8 cellular contexts compared by ENCODE assay signal in genomic region chr20:63657260-63657936, GRCh38. TPM values are rescaled to one million over a fixed set of nuclear protein-coding genes. Genes with fewer than 3 reads are reported as not detected.
A peak's percentile ranks its signal among the peaks of the same experiment; 100 is the strongest.
DNase-seq lines count a peak whose midpoint lies in the region; ATAC-seq and TF ChIP-seq lines count a peak whose summit lies in the region.

No MANE protein-coding gene starts in this region.

- H3K4me3 Mint-ChIP-seq in T-helper 2 cell treated with Interferon-gamma antibody and Interleukin-4, amounts not matched to agents 5 μg/mL and 100 μg/mL, for 36 hours = peak overlapping the region; percentile 96
- H3K4me3 Mint-ChIP-seq in endodermal cell (peak overlapping the region; percentile 90), osteocyte (ENCODE audit: unreplicated experiment) (peak overlapping the region; percentile 97)

- peaks cover 8% of the 10 kb centered on the region for H3K27me3 Mint-ChIP-seq in T-helper 2 cell treated with Interferon-gamma antibody and Interleukin-4, amounts not matched to agents 5 μg/mL and 100 μg/mL, for 36 hours (ENCODE audit: low read depth)
- H3K27me3 Mint-ChIP-seq in endodermal cell (ENCODE audit: insufficient read depth) = peaks cover 1% of the 10 kb centered on the region
- H3K27me3 Mint-ChIP-seq in osteocyte (ENCODE audit: unreplicated experiment) = no peaks in the 10 kb centered on the region

- DNase-seq in T-helper 2 cell treated with Interferon-gamma antibody and Interleukin-4, amounts not matched to agents 5 μg/mL and 100 μg/mL, for 36 hours (ENCODE audit: low spot score) = no peak
- DNase-seq in T-helper 2 cell (no peak), NT2/D1 (ENCODE audit: low read depth, low spot score) (no peak), endodermal cell (no peak), osteocyte (ENCODE audit: extremely low spot score, unreplicated experiment) (no peak)
- DNase-seq in effector CD4-positive, alpha-beta T cell = no peak

- peaks cover 20% of the 10 kb centered on the region for H3K4me1 ChIP-seq in NT2/D1 (ENCODE audit: insufficient read depth, insufficient read length)
- peaks cover 4% of the 10 kb centered on the region for H3K4me1 ChIP-seq in endodermal cell (ENCODE audit: control insufficient read depth, insufficient read depth, low read length)

- H3K27ac Mint-ChIP-seq in T-helper 2 cell treated with Interferon-gamma antibody and Interleukin-4, amounts not matched to agents 5 μg/mL and 100 μg/mL, for 36 hours = peak overlapping the region; percentile 87
- H3K27ac Mint-ChIP-seq in endodermal cell = peak overlapping the region; percentile 95
- H3K27ac Mint-ChIP-seq in osteocyte (ENCODE audit: unreplicated experiment) = peak overlapping the region; percentile 94

- peaks cover 33% of the 10 kb centered on the region for H3K36me3 ChIP-seq in NT2/D1 (ENCODE audit: insufficient read depth, insufficient read length, low read length)
- H3K36me3 ChIP-seq in endodermal cell (ENCODE audit: control insufficient read depth, insufficient read depth, low read length) = peaks cover 19% of the 10 kb centered on the region

- H3K9me3 ChIP-seq in NT2/D1 (ENCODE audit: insufficient read depth, low read length) = no peaks in the 10 kb centered on the region
- H3K9me3 ChIP-seq in endodermal cell (ENCODE audit: control insufficient read depth, low read length) = no peaks in the 10 kb centered on the region

- H3K27ac ChIP-seq in endodermal cell (ENCODE audit: low read depth, low read length) = peak overlapping the region; percentile 38

- H3K27me3 ChIP-seq in NT2/D1 (ENCODE audit: insufficient read depth, insufficient read length) (no peaks in the 10 kb centered on the region), endodermal cell (ENCODE audit: control insufficient read depth, insufficient read depth, low read length, poor library complexity, severe bottlenecking) (peaks cover 4% of the 10 kb centered on the region)

- no peaks in the 10 kb centered on the region for H3K9me3 Mint-ChIP-seq in T-helper 2 cell treated with Interferon-gamma antibody and Interleukin-4, amounts not matched to agents 5 μg/mL and 100 μg/mL, for 36 hours
- H3K9me3 Mint-ChIP-seq in endodermal cell (no peaks in the 10 kb centered on the region), osteocyte (ENCODE audit: unreplicated experiment) (no peaks in the 10 kb centered on the region)

- H3K4me1 Mint-ChIP-seq in T-helper 2 cell treated with Interferon-gamma antibody and Interleukin-4, amounts not matched to agents 5 μg/mL and 100 μg/mL, for 36 hours (ENCODE audit: low read depth) = peaks cover 22% of the 10 kb centered on the region
- peaks cover 9% of the 10 kb centered on the region for H3K4me1 Mint-ChIP-seq in endodermal cell
- H3K4me1 Mint-ChIP-seq in osteocyte (ENCODE audit: unreplicated experiment) = peaks cover 30% of the 10 kb centered on the region

- H3K4me3 ChIP-seq in NT2/D1 (ENCODE audit: insufficient read length, low read depth) (peak overlapping the region; percentile 79), endodermal cell (ENCODE audit: low read length) (peak overlapping the region; percentile 91)

- H3K9ac ChIP-seq in NT2/D1 (ENCODE audit: insufficient read length, low read depth) (peak overlapping the region; percentile 94), endodermal cell (ENCODE audit: extremely low read depth, low read length, poor library complexity, severe bottlenecking) (peak overlapping the region; percentile 52)

- TF ChIP-seq CTCF in endodermal cell (conservative IDR thresholded peaks at IDR 0.05) (no peak), osteocyte (IDR thresholded peaks at IDR 0.05) (no peak)

- peaks cover 9% of the 10 kb centered on the region for H3K36me3 Mint-ChIP-seq in T-helper 2 cell treated with Interferon-gamma antibody and Interleukin-4, amounts not matched to agents 5 μg/mL and 100 μg/mL, for 36 hours (ENCODE audit: low read depth)
- peaks cover 8% of the 10 kb centered on the region for H3K36me3 Mint-ChIP-seq in endodermal cell (ENCODE audit: low read depth)
- peaks cover 2% of the 10 kb centered on the region for H3K36me3 Mint-ChIP-seq in osteocyte (ENCODE audit: unreplicated experiment)

- WGBS in endodermal cell (ENCODE audit: insufficient coverage in 1 of 2, insufficient read length in 1 of 2), 2 experiments = 85 to 93% methylated on average over 27 to 31 of the region's 31 CpGs

- ATAC-seq in GM19395 (IDR thresholded peaks at IDR 0.05; ENCODE audit: unreplicated experiment) = no peak
- no peak for ATAC-seq in HG02852 (IDR thresholded peaks at IDR 0.05; ENCODE audit: unreplicated experiment)

RNA-seq across cellular contexts. Expression of gene RTEL1, which starts 0.7 kb away (rescaled TPM):
- total RNA-seq in endodermal cell (10 to 100 TPM; 33.9 to 36.7 TPM), osteocyte (34.1 and 35.5 TPM in 2 replicates)
- polyA plus RNA-seq in endodermal cell (2013, experiment 1 of 2) = 17.6 TPM
- polyA plus RNA-seq in endodermal cell (2013, experiment 2 of 2) = 14.2 TPM

RNA-seq across cellular contexts. Expression of gene STMN3, which starts 4.2 kb away (rescaled TPM):
- total RNA-seq in endodermal cell = 10 to 100 TPM in 1 of 2 donors, 1 to 10 TPM in 1; 6.7 to 18.3 TPM
- polyA plus RNA-seq in endodermal cell (2013, experiment 1 of 2) = 52.0 TPM
- 47.9 TPM for polyA plus RNA-seq in endodermal cell (2013, experiment 2 of 2)
- total RNA-seq in osteocyte = 32.0 and 33.2 TPM in 2 replicates

RNA-seq across cellular contexts. Expression of gene GMEB2, which starts 30.5 kb away (rescaled TPM):
- 10 to 100 TPM; 11.5 to 12.3 TPM for total RNA-seq in endodermal cell
- 14.3 TPM for polyA plus RNA-seq in endodermal cell (2013, experiment 1 of 2)
- 13.6 TPM for polyA plus RNA-seq in endodermal cell (2013, experiment 2 of 2)
- total RNA-seq in osteocyte = 10.9 and 12.1 TPM in 2 replicates

RNA-seq across cellular contexts. Expression of gene TNFRSF6B, which starts 39.1 kb away (rescaled TPM):
- not detected for total RNA-seq in endodermal cell
- 2.0 TPM for polyA plus RNA-seq in endodermal cell (2013, experiment 1 of 2)
- 1.1 TPM for polyA plus RNA-seq in endodermal cell (2013, experiment 2 of 2)
- total RNA-seq in osteocyte = 0.84 and 2.3 TPM in 2 replicates

RNA-seq across cellular contexts. Expression of gene ARFRP1, which starts 50.4 kb away (rescaled TPM):
- total RNA-seq in endodermal cell (10 to 100 TPM; 41.6 to 46.2 TPM), osteocyte (46.1 and 46.7 TPM in 2 replicates)
- 17.2 TPM for polyA plus RNA-seq in endodermal cell (2013, experiment 1 of 2)
- 13.7 TPM for polyA plus RNA-seq in endodermal cell (2013, experiment 2 of 2)
